In the genomic region with DNA sequence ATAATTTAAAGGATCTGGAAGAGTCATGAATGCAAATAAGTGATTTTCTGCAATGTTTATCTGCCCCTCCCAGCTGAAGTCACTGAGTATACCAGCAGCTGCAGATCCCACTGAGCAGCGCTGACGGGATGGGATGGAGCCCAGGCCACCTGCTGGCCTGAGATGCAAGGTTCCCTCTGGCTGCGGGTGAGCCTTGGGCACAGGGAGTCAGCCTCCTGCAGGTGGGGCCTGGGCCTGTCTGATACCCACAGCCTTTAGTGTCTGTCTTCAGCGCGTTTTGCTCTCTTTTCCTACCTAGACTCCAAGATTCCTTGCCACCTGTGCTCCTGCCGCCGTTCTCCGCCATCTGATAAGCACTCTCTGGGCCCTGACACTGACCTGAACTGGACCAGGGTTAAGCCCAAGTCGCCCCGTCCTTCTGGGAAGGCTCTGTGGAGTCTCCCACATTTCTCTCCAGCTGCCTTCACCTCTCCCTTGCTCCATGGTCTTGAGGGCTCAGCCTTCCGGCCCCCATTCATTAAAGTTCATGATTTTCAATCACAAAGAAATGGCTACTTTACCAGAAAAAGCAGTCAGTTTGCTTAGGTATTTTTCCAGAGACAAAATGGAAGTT, we compare ENCODE assay signal across 11 cellular contexts.
A peak's percentile ranks its signal among the peaks of the same experiment; 100 is the strongest.
DNase-seq lines count a peak whose midpoint lies in the region; ATAC-seq and TF ChIP-seq lines count a peak whose summit lies in the region.
"Had no signal": no experiment of that assay in that cellular context is flagged by ENCODE, and none has a peak within 500 bp of the region (broad histone marks: within the 10 kb centered on the region; RNA-seq: fewer than 3 reads in every experiment).

No MANE protein-coding gene starts in this region.

- H3K9me3 Mint-ChIP-seq in mesothelial cell of epicardium = no peaks in the 10 kb centered on the region
- peaks cover 8% of the 10 kb centered on the region for H3K9me3 Mint-ChIP-seq in CD8-positive, alpha-beta T cell

- DNase-seq in Caki2 (ENCODE audit: low read depth) (peak; percentile 55), LoVo (ENCODE audit: low spot score) (peak; percentile 85), astrocyte of the spinal cord (ENCODE audit: low read depth, low spot score) (peak; percentile 51), mesothelial cell of epicardium (ENCODE audit: low spot score in 2 of 2, unreplicated experiment in 2 of 2) (no peak), GF-D8 (lab: John Stamatoyannopoulos, UW) (no peak)
- no peak for DNase-seq in stimulated activated CD4-positive, alpha-beta T cell treated with anti-CD3 and anti-CD28 coated beads, Interleukin-2, amount 100 ng/mL, for 48 hours
- no peak for DNase-seq in CD8-positive, alpha-beta T cell
- DNase-seq: activated CD4-positive, alpha-beta T cell treated with anti-CD3 and anti-CD28 coated beads for 1 hour; GOT3 had no signal

- CTCF ChIA-PET in CD8-positive, alpha-beta T cell (lab: Charles Lee) = no interaction called here

- H3K4me3 Mint-ChIP-seq in mesothelial cell of epicardium = no peak overlapping the region
- H3K4me3 Mint-ChIP-seq in CD8-positive, alpha-beta T cell = no peak overlapping the region

- no peak overlapping the region for H3K4me3 ChIP-seq in astrocyte of the spinal cord (ENCODE audit: low read depth, low read length)
- H3K4me3 ChIP-seq in CD8-positive, alpha-beta T cell (ENCODE audit: low read depth, low read length) = no peak overlapping the region
- H3K4me3 ChIP-seq: lung had no signal

- POLR2A ChIA-PET in CD8-positive, alpha-beta T cell (lab: Charles Lee) = no interaction called here

- H3K4me1 Mint-ChIP-seq in mesothelial cell of epicardium = peaks cover 28% of the 10 kb centered on the region
- no peaks in the 10 kb centered on the region for H3K4me1 Mint-ChIP-seq in CD8-positive, alpha-beta T cell (ENCODE audit: low read depth)

- intact Hi-C loops in CD8-positive, alpha-beta T cell (cut with DNase I, micrococcal nuclease) = no loop called here

- H3K4me1 ChIP-seq in CD8-positive, alpha-beta T cell (ENCODE audit: insufficient read depth, low read length) = no peaks in the 10 kb centered on the region

- H3K27me3 ChIP-seq in CD8-positive, alpha-beta T cell (ENCODE audit: insufficient read depth, low read length) = no peaks in the 10 kb centered on the region

- H3K27ac ChIP-seq in CD8-positive, alpha-beta T cell (ENCODE audit: low read depth, low read length) = no peak overlapping the region

- no peaks in the 10 kb centered on the region for H3K9me3 ChIP-seq in CD8-positive, alpha-beta T cell (ENCODE audit: low read length)

- TF ChIP-seq CTCF in astrocyte of the spinal cord (IDR thresholded peaks at IDR 0.05; ENCODE audit: low read depth, low read length) (peak; percentile 55), mesothelial cell of epicardium (IDR thresholded peaks at IDR 0.05; ENCODE audit: unreplicated experiment) (peak; percentile 23)
- no peak for TF ChIP-seq CTCF in CD8-positive, alpha-beta T cell (IDR thresholded peaks at IDR 0.05)

- no peaks in the 10 kb centered on the region for H3K27me3 Mint-ChIP-seq in mesothelial cell of epicardium (ENCODE audit: low read depth)
- no peaks in the 10 kb centered on the region for H3K27me3 Mint-ChIP-seq in CD8-positive, alpha-beta T cell (ENCODE audit: low read depth)

- in situ Hi-C loops in Caki2 (cut with HindIII; ENCODE audit: low pct_unique_long_range_greater_than_20kb, low sequenced_read_pairs) (no loop called here), astrocyte of the spinal cord (cut with HindIII; ENCODE audit: low sequenced_read_pairs) (no loop called here)

- H3K27ac Mint-ChIP-seq in mesothelial cell of epicardium = no peak overlapping the region
- no peak overlapping the region for H3K27ac Mint-ChIP-seq in CD8-positive, alpha-beta T cell

- no peaks in the 10 kb centered on the region for H3K36me3 ChIP-seq in CD8-positive, alpha-beta T cell (ENCODE audit: insufficient read depth, low read length)

- no peak for ATAC-seq in GM21717 (IDR thresholded peaks at IDR 0.05; ENCODE audit: unreplicated experiment)
- ATAC-seq in CD8-positive, alpha-beta T cell = no peak

- H3K36me3 Mint-ChIP-seq in mesothelial cell of epicardium = no peaks in the 10 kb centered on the region
- H3K36me3 Mint-ChIP-seq in CD8-positive, alpha-beta T cell = no peaks in the 10 kb centered on the region

Comparison
In these comparisons a context has a peak if more than half of its experiments do, and no peak if none do; other contexts are left out.
1. DNase-seq: peak in Caki2 (single experiment), LoVo (single experiment) and astrocyte of the spinal cord (single experiment); none in mesothelial cell of epicardium (0 of 2), stimulated activated CD4-positive, alpha-beta T cell treated with anti-CD3 and anti-CD28 coated beads, Interleukin-2, amount 100 ng/mL, for 48 hours (0 of 2), GF-D8 (single experiment) and CD8-positive, alpha-beta T cell (0 of 7).